Comparison of ENCODE assay signal across 16 cellular contexts in genomic region chr4:73098713-73099112, GRCh38.
"Had no signal": no experiment of that assay in that cellular context is flagged by ENCODE, and none has a peak within 500 bp of the region (broad histone marks: within the 10 kb centered on the region; RNA-seq: fewer than 3 reads in every experiment).

No MANE protein-coding gene starts in this region.

- H3K27me3 Mint-ChIP-seq: activated CD4-positive, alpha-beta memory T cell treated with anti-CD3 and anti-CD28 coated beads for 36 hours; activated naive CD4-positive, alpha-beta T cell treated with anti-CD3 and anti-CD28 coated beads, Interleukin-2, amount 50 U/mL, for 24 hours; type B pancreatic cell had no signal

- DNase-seq: activated CD4-positive, alpha-beta memory T cell treated with anti-CD3 and anti-CD28 coated beads for 36 hours; activated effector memory CD4-positive, alpha-beta T cell treated with Interleukin-2 at 50 U/mL for 16 hours; activated T-cell treated with anti-CD3 and anti-CD28 coated beads, Interleukin-2, amount 50 U/mL, for 1 hour; amniotic stem cell; dorsolateral prefrontal cortex; occipital lobe; posterior cingulate gyrus; sigmoid colon; T-helper 2 cell; testis had no signal

- H3K27me3 ChIP-seq: dorsolateral prefrontal cortex, sigmoid colon, testis had no signal

- H3K4me3 Mint-ChIP-seq: activated CD4-positive, alpha-beta memory T cell treated with anti-CD3 and anti-CD28 coated beads for 36 hours; activated naive CD4-positive, alpha-beta T cell treated with anti-CD3 and anti-CD28 coated beads, Interleukin-2, amount 50 U/mL, for 24 hours; mesothelial cell of epicardium; type B pancreatic cell had no signal

- H3K27ac ChIP-seq: sigmoid colon, testis had no signal

- H3K4me1 Mint-ChIP-seq: mesothelial cell of epicardium had no signal

- H3K9me3 Mint-ChIP-seq: activated CD4-positive, alpha-beta memory T cell treated with anti-CD3 and anti-CD28 coated beads for 36 hours; activated naive CD4-positive, alpha-beta T cell treated with anti-CD3 and anti-CD28 coated beads, Interleukin-2, amount 50 U/mL, for 24 hours; mesothelial cell of epicardium; type B pancreatic cell had no signal

- H3K4me1 ChIP-seq: sigmoid colon, testis had no signal

- H3K9me3 ChIP-seq: sigmoid colon, testis had no signal

- H3K4me3 ChIP-seq: sigmoid colon, testis had no signal

- H3K27ac Mint-ChIP-seq: mesothelial cell of epicardium had no signal

- FAIRE-seq: frontal cortex, keratinocyte, TTC549 had no signal
